9 cellular contexts compared by ENCODE assay signal in the genomic region with DNA sequence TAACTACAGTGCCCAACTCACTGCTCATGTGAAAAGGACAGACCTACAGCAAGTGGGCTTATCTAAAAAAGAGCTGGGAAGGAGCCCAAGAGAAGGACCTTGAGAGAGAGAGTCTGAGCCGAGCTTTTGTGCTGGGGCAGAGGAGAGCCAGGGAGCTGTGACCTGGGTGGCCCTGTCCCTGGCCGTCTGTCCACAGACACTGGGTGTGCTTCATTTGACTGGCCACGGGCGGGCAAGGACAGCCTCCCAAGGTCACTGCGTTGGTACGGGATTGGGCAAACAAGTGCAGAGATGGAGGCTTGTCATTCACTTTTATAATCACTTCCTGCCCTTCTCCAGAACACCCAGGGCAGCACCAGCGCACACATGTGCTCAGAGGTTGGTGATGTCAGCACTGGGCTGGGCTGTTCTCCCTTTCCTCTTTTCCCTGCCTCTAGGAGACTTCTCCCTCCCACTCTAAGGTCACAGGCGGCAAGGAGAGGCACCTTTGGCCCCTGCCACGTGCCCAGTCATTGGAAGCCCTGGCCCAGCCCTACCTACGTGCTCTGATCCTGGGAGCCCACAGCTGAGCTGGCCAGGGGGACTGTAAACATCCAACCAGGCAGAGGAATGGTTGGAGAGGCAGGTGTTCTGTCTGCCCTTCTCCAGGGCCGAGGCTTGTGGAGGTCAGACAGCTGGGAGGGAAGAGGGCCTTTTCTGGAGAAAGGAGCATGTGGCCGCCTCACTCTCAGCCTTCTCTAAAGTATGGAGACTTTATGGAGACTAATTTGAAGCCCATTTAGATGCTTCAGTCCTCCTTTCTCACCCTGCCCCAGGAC. TPM values are rescaled to one million over a fixed set of nuclear protein-coding genes. Genes with fewer than 3 reads are reported as not detected.
DNase-seq lines count a peak whose midpoint lies in the region; ATAC-seq and TF ChIP-seq lines count a peak whose summit lies in the region.
"Had no signal": no experiment of that assay in that cellular context is flagged by ENCODE, and none has a peak within 500 bp of the region (broad histone marks: within the 10 kb centered on the region; RNA-seq: fewer than 3 reads in every experiment).

No MANE protein-coding gene starts in this region.

- TF ChIP-seq POLR2A in upper lobe of left lung (IDR thresholded peaks at IDR 0.05) = no peak

- H3K27me3 ChIP-seq in lung (ENCODE audit: control insufficient read depth, insufficient read depth) (no peaks in the 10 kb centered on the region), upper lobe of left lung (no peaks in the 10 kb centered on the region)

- peak overlapping the region in 1 of 2 donors; percentile 80 for H3K27ac ChIP-seq in lung (ENCODE audit: low read depth in 1 of 2, low read length in 1 of 2)
- H3K27ac ChIP-seq in upper lobe of left lung = peak overlapping the region in 3 of 4 donors; percentile 21 to 41 (median 21)

- TF ChIP-seq CTCF in lung (IDR thresholded peaks at IDR 0.05; ENCODE audit: control extremely low read depth, extremely low read depth) (no peak), upper lobe of left lung (IDR thresholded peaks at IDR 0.05) (no peak)

- no peaks in the 10 kb centered on the region for H3K4me1 ChIP-seq in lung (ENCODE audit: control insufficient read depth in 2 of 2, insufficient read depth in 2 of 2, low read length in 2 of 2)
- H3K4me1 ChIP-seq in upper lobe of left lung = peaks cover 0 to 7% (median 3%) of the 10 kb centered on the region in 4 donors

- H3K9me3 Mint-ChIP-seq in activated T-helper 2 cell treated with anti-CD3 and anti-CD28 coated beads, Interferon-gamma antibody, Interleukin-2, Interleukin-4, amounts not matched to agents 10 μg/mL and 5 μg/mL and 100 μg/mL, durations not matched to agents 14 hours and 24 hours and 36 hours = peaks cover 9% of the 10 kb centered on the region

- peaks cover 59% of the 10 kb centered on the region for H3K4me1 Mint-ChIP-seq in activated T-helper 2 cell treated with anti-CD3 and anti-CD28 coated beads, Interferon-gamma antibody, Interleukin-2, Interleukin-4, amounts not matched to agents 10 μg/mL and 5 μg/mL and 100 μg/mL, durations not matched to agents 14 hours and 24 hours and 36 hours (ENCODE audit: low read depth)

- H3K36me3 ChIP-seq in lung (ENCODE audit: control insufficient read depth in 2 of 2, insufficient read depth in 2 of 2, low read length in 2 of 2) = no peaks in the 10 kb centered on the region
- no peaks in the 10 kb centered on the region for H3K36me3 ChIP-seq in upper lobe of left lung

- 53 to 64% methylated on average over 12 of the region's 12 CpGs for WGBS in lung, 2 donors
- WGBS in upper lobe of left lung, 2 donors = 50 to 58% methylated on average over 12 of the region's 12 CpGs

- H3K4me3 ChIP-seq in lung (no peak overlapping the region), upper lobe of left lung (no peak overlapping the region)

- H3K9me3 ChIP-seq in lung (ENCODE audit: control insufficient read depth in 2 of 2, insufficient read depth in 1 of 2, low read length in 1 of 2) = no peaks in the 10 kb centered on the region
- no peaks in the 10 kb centered on the region for H3K9me3 ChIP-seq in upper lobe of left lung

- ATAC-seq in activated CD4-positive, CD25-positive, alpha-beta regulatory T cell treated with anti-CD3 and anti-CD28 coated beads, Interleukin-2, amount 50 U/mL, for 24 hours = peak; percentile 75 to 81
- ATAC-seq in lung (ENCODE audit: insufficient read depth, low FRiP score) (peak; percentile 85), upper lobe of left lung (ENCODE audit: low FRiP score in 2 of 2) (peak; percentile 73 to 84), GM19023 (IDR thresholded peaks at IDR 0.05; ENCODE audit: unreplicated experiment) (no peak), GM18520 (IDR thresholded peaks at IDR 0.05; ENCODE audit: unreplicated experiment) (no peak)

- H3K4me3 Mint-ChIP-seq in activated T-helper 2 cell treated with anti-CD3 and anti-CD28 coated beads, Interferon-gamma antibody, Interleukin-2, Interleukin-4, amounts not matched to agents 10 μg/mL and 5 μg/mL and 100 μg/mL, durations not matched to agents 14 hours and 24 hours and 36 hours (ENCODE audit: low read depth) = peak overlapping the region; percentile 59

- TF ChIP-seq EP300 in upper lobe of left lung (IDR thresholded peaks at IDR 0.05) = no peak

- peaks cover 20% of the 10 kb centered on the region for H3K36me3 Mint-ChIP-seq in activated T-helper 2 cell treated with anti-CD3 and anti-CD28 coated beads, Interferon-gamma antibody, Interleukin-2, Interleukin-4, amounts not matched to agents 10 μg/mL and 5 μg/mL and 100 μg/mL, durations not matched to agents 14 hours and 24 hours and 36 hours (ENCODE audit: low read depth)

- DNase-seq in activated CD4-positive, CD25-positive, alpha-beta regulatory T cell treated with anti-CD3 and anti-CD28 coated beads, Interleukin-2, amount 50 U/mL, for 72 hours = no peak
- DNase-seq in activated T-helper 2 cell treated with anti-CD3 and anti-CD28 coated beads, Interferon-gamma antibody, Interleukin-2, Interleukin-4, amounts not matched to agents 10 μg/mL and 5 μg/mL and 100 μg/mL, durations not matched to agents 14 hours and 24 hours and 36 hours (ENCODE audit: low spot score) = no peak
- peak; percentile 59 for DNase-seq in lung (ENCODE audit: low spot score)
- DNase-seq in upper lobe of left lung = peak in 1 of 2 donors; percentile 62
- no peak for DNase-seq in ACHN

- in situ Hi-C loops in ACHN (cut with HindIII; ENCODE audit: low pct_ligation_motif_present, low pct_unique_long_range_greater_than_20kb, low sequenced_read_pairs) = no loop called here

- peak overlapping the region; percentile 94 for H3K27ac Mint-ChIP-seq in activated T-helper 2 cell treated with anti-CD3 and anti-CD28 coated beads, Interferon-gamma antibody, Interleukin-2, Interleukin-4, amounts not matched to agents 10 μg/mL and 5 μg/mL and 100 μg/mL, durations not matched to agents 14 hours and 24 hours and 36 hours

- no peaks in the 10 kb centered on the region for H3K27me3 Mint-ChIP-seq in activated T-helper 2 cell treated with anti-CD3 and anti-CD28 coated beads, Interferon-gamma antibody, Interleukin-2, Interleukin-4, amounts not matched to agents 10 μg/mL and 5 μg/mL and 100 μg/mL, durations not matched to agents 14 hours and 24 hours and 36 hours (ENCODE audit: low read depth)

- intact Hi-C loops in activated T-helper 2 cell treated with anti-CD3 and anti-CD28 coated beads, Interferon-gamma antibody, Interleukin-2, Interleukin-4, amounts not matched to agents 10 μg/mL and 5 μg/mL and 100 μg/mL, durations not matched to agents 14 hours and 24 hours and 36 hours (cut with micrococcal nuclease) = loop anchor here (1.0 kb wide), 1 partner anchor 9 kb away; no protein-coding TSS in a partner anchor

RNA-seq across cellular contexts. Expression of gene PSD4, which starts 6.4 kb away (rescaled TPM):
- total RNA-seq in activated T-helper 2 cell treated with anti-CD3 and anti-CD28 coated beads, Interferon-gamma antibody, Interleukin-2, Interleukin-4, amounts not matched to agents 10 μg/mL and 5 μg/mL and 100 μg/mL, durations not matched to agents 14 hours and 24 hours and 36 hours = 313 and 319 TPM in 2 replicates
- total RNA-seq in lung (10 to 100 TPM; 29.6 to 48.1 TPM), upper lobe of left lung (100 to 1,000 TPM in 1 of 6 donors, 10 to 100 TPM in 5; 44.0 to 101 (median 60.4) TPM)
- polyA plus RNA-seq in lung = 10 to 100 TPM; 20.9 to 28.5 TPM

RNA-seq across cellular contexts. Expression of gene IL1RN, which starts 39.9 kb away (rescaled TPM):
- total RNA-seq in activated T-helper 2 cell treated with anti-CD3 and anti-CD28 coated beads, Interferon-gamma antibody, Interleukin-2, Interleukin-4, amounts not matched to agents 10 μg/mL and 5 μg/mL and 100 μg/mL, durations not matched to agents 14 hours and 24 hours and 36 hours = 13.2 and 15.9 TPM in 2 replicates
- total RNA-seq in lung = 10 to 100 TPM; 15.2 to 18.2 TPM
- 100 to 1,000 TPM in 1 of 2 donors, 1 to 10 TPM in 1; 9.6 to 850 TPM for polyA plus RNA-seq in lung
- 10 to 100 TPM in 3 of 6 donors, 1 to 10 TPM in 3; 2.0 to 40.6 (median 7.9) TPM for total RNA-seq in upper lobe of left lung
- polyA plus RNA-seq: AG04450 had no signal

Comparison
In these comparisons a context has a peak if more than half of its experiments do, and no peak if none do; other contexts are left out.
1. ATAC-seq: peak in activated CD4-positive, CD25-positive, alpha-beta regulatory T cell treated with anti-CD3 and anti-CD28 coated beads, Interleukin-2, amount 50 U/mL, for 24 hours (2 of 2), lung (single experiment) and upper lobe of left lung (2 of 2); none in GM19023 (single experiment) and GM18520 (single experiment).